8 cellular contexts compared by ENCODE assay signal in genomic region chr21:29072873-29073221, GRCh38. TPM values are rescaled to one million over a fixed set of nuclear protein-coding genes. Genes with fewer than 3 reads are reported as not detected.
DNase-seq lines count a peak whose midpoint lies in the region; FAIRE-seq and TF ChIP-seq lines count a peak whose summit lies in the region.

No MANE protein-coding gene starts in this region.

- no peaks in the 10 kb centered on the region for H3K27me3 Mint-ChIP-seq in T-helper 2 cell treated with Interferon-gamma antibody and Interleukin-4, amounts not matched to agents 5 μg/mL and 100 μg/mL, for 36 hours (ENCODE audit: low read depth)

- peak overlapping the region; percentile 95 for H3K27ac ChIP-seq in coronary artery
- H3K27ac ChIP-seq in mesodermal cell (ENCODE audit: low read depth, low read length, severe bottlenecking), result peak overlapping the region; percentile 94

- peaks cover 29% of the 10 kb centered on the region for H3K36me3 Mint-ChIP-seq in T-helper 2 cell treated with Interferon-gamma antibody and Interleukin-4, amounts not matched to agents 5 μg/mL and 100 μg/mL, for 36 hours (ENCODE audit: low read depth)

- H3K4me1 ChIP-seq in mesodermal cell (ENCODE audit: control insufficient read depth, insufficient read depth, low read length, poor library complexity, severe bottlenecking), result peaks cover 12% of the 10 kb centered on the region

- H3K4me3 Mint-ChIP-seq in T-helper 2 cell treated with Interferon-gamma antibody and Interleukin-4, amounts not matched to agents 5 μg/mL and 100 μg/mL, for 36 hours, result peak overlapping the region; percentile 97

- peak overlapping the region; percentile 99 for H3K27ac Mint-ChIP-seq in T-helper 2 cell treated with Interferon-gamma antibody and Interleukin-4, amounts not matched to agents 5 μg/mL and 100 μg/mL, for 36 hours

- peaks cover 37% of the 10 kb centered on the region for H3K4me1 Mint-ChIP-seq in T-helper 2 cell treated with Interferon-gamma antibody and Interleukin-4, amounts not matched to agents 5 μg/mL and 100 μg/mL, for 36 hours (ENCODE audit: low read depth)

- no peaks in the 10 kb centered on the region for H3K9me3 Mint-ChIP-seq in T-helper 2 cell treated with Interferon-gamma antibody and Interleukin-4, amounts not matched to agents 5 μg/mL and 100 μg/mL, for 36 hours

- H3K36me3 ChIP-seq in mesodermal cell (ENCODE audit: control insufficient read depth, insufficient read depth, low read length), result peaks cover 23% of the 10 kb centered on the region

- WGBS in mesodermal cell (ENCODE audit: insufficient coverage in 2 of 2), 2 experiments, result 0 to 1% methylated on average over 12 to 13 of the region's 13 CpGs

- TF ChIP-seq CTCF in coronary artery (IDR thresholded peaks at IDR 0.05), result no peak

- H3K9me3 ChIP-seq in mesodermal cell (ENCODE audit: control insufficient read depth, low read length), result no peaks in the 10 kb centered on the region

- peak overlapping the region; percentile 97 for H3K4me3 ChIP-seq in coronary artery
- H3K4me3 ChIP-seq in mesodermal cell (ENCODE audit: extremely low read depth, insufficient read depth, low read length, poor library complexity, severe bottlenecking), result peak overlapping the region; percentile 97

- DNase-seq in T-helper 2 cell treated with Interferon-gamma antibody and Interleukin-4, amounts not matched to agents 5 μg/mL and 100 μg/mL, for 36 hours (ENCODE audit: low spot score), result no peak
- DNase-seq in T-helper 2 cell, result no peak
- peak; percentile 17 for DNase-seq in MV-4-11 (lab: John Stamatoyannopoulos, UW)
- no peak for DNase-seq in coronary artery (ENCODE audit: low spot score)
- DNase-seq in HTR-8/SVneo (ENCODE audit: insufficient read length, low spot score), result no peak
- DNase-seq in hepatic stellate cell (ENCODE audit: low spot score), result no peak
- DNase-seq in SW480 (ENCODE audit: low spot score), result no peak

- no peak for FAIRE-seq in HTR-8/SVneo (lab: Jason Lieb, UNC)

RNA-seq across cellular contexts. Expression of gene CCT8, which starts 0.6 kb away (rescaled TPM):
- polyA plus RNA-seq in mesodermal cell (2013, experiment 1 of 2), result 243 TPM
- 262 TPM for polyA plus RNA-seq in mesodermal cell (2013, experiment 2 of 2)

RNA-seq across cellular contexts. Expression of gene USP16, which starts 48.4 kb away (rescaled TPM):
- 16.4 TPM for polyA plus RNA-seq in mesodermal cell (2013, experiment 1 of 2)
- polyA plus RNA-seq in mesodermal cell (2013, experiment 2 of 2), result 20.5 TPM

RNA-seq across cellular contexts. Expression of gene RWDD2B, which starts 53.7 kb away (rescaled TPM):
- 9.5 TPM for polyA plus RNA-seq in mesodermal cell (2013, experiment 1 of 2)
- 9.2 TPM for polyA plus RNA-seq in mesodermal cell (2013, experiment 2 of 2)

RNA-seq across cellular contexts. Expression of gene MAP3K7CL, which starts 57.6 kb away (rescaled TPM):
- polyA plus RNA-seq in mesodermal cell (2013, experiment 1 of 2), result 3.2 TPM
- 2.4 TPM for polyA plus RNA-seq in mesodermal cell (2013, experiment 2 of 2)
